ENCODE assay signal across 18 cellular contexts in genomic region chr1:21886486-21887215, GRCh38.
"Had no signal": no experiment of that assay in that cellular context is flagged by ENCODE, and none has a peak within 500 bp of the region (broad histone marks: within the 10 kb centered on the region; RNA-seq: fewer than 3 reads in every experiment).

No MANE protein-coding gene starts in this region.

- H3K4me1 ChIP-seq: suprapubic skin had no signal

- DNase-seq: activated naive CD8-positive, alpha-beta T cell treated with anti-CD3 and anti-CD28 coated beads for 36 hours; brain microvascular endothelial cell; effector CD4-positive, alpha-beta T cell; foreskin melanocyte; head of caudate nucleus; left cardiac atrium; nucleus accumbens; stimulated activated CD4-positive, alpha-beta T cell treated with anti-CD3 and anti-CD28 coated beads, Interleukin-4, amount 100 ng/mL, for 4 hours; stimulated activated CD8-positive, alpha-beta memory T cell treated with anti-CD3 and anti-CD28 coated beads, Interleukin-4, amount 100 ng/mL, for 48 hours; stimulated activated naive CD8-positive, alpha-beta T cell treated with anti-CD3 and anti-CD28 coated beads, Interleukin-15, Interleukin-2, amounts not matched to agents 100 U/mL and 50 U/mL, for 24 hours; T-helper 17 cell had no signal

- H3K4me2 ChIP-seq: smooth muscle cell had no signal

- H3K4me3 ChIP-seq: coronary artery, smooth muscle cell, suprapubic skin had no signal

- H3K27ac Mint-ChIP-seq: activated naive CD8-positive, alpha-beta T cell treated with anti-CD3 and anti-CD28 coated beads for 36 hours; activated T-helper 1 cell treated with anti-CD3 and anti-CD28 coated beads, Interleukin-12 subunit alpha, Interleukin-12 subunit beta, Interleukin-2, Interleukin-4 antibody, amounts not matched to agents 30 ng/mL and 10 ng/mL and 1 ng/mL, durations not matched to agents 14 hours and 24 hours and 36 hours; natural killer cell treated with Interleukin-12 subunit alpha and Interleukin-12 subunit beta and Interleukin-15 and Interleukin-18, amount 100 ng/mL, for 72 hours; T-helper 17 cell had no signal

- H3K9me3 ChIP-seq: suprapubic skin had no signal

- H3K27me3 Mint-ChIP-seq: activated naive CD8-positive, alpha-beta T cell treated with anti-CD3 and anti-CD28 coated beads for 36 hours; natural killer cell treated with Interleukin-12 subunit alpha and Interleukin-12 subunit beta and Interleukin-15 and Interleukin-18, amount 100 ng/mL, for 72 hours; T-helper 17 cell had no signal

- H3K27me3 ChIP-seq: brain microvascular endothelial cell, suprapubic skin had no signal

- H3K27ac ChIP-seq: brain microvascular endothelial cell, suprapubic skin had no signal

- H3K36me3 Mint-ChIP-seq: activated naive CD8-positive, alpha-beta T cell treated with anti-CD3 and anti-CD28 coated beads for 36 hours; natural killer cell treated with Interleukin-12 subunit alpha and Interleukin-12 subunit beta and Interleukin-15 and Interleukin-18, amount 100 ng/mL, for 72 hours had no signal

- H3K4me1 Mint-ChIP-seq: activated naive CD8-positive, alpha-beta T cell treated with anti-CD3 and anti-CD28 coated beads for 36 hours; central memory CD8-positive, alpha-beta T cell had no signal

- ATAC-seq: activated CD4-positive, CD25-positive, alpha-beta regulatory T cell treated with anti-CD3 and anti-CD28 coated beads, Interleukin-2, amount 50 U/mL, for 24 hours; natural killer cell treated with Interleukin-12 subunit alpha and Interleukin-12 subunit beta and Interleukin-15 and Interleukin-18, amount 100 ng/mL, for 72 hours; stimulated activated naive CD8-positive, alpha-beta T cell treated with anti-CD3 and anti-CD28 coated beads, Interleukin-15, Interleukin-2, amounts not matched to agents 100 U/mL and 50 U/mL, for 24 hours; T-helper 17 cell had no signal

- H3K9me3 Mint-ChIP-seq: activated naive CD8-positive, alpha-beta T cell treated with anti-CD3 and anti-CD28 coated beads for 36 hours; activated T-helper 1 cell treated with anti-CD3 and anti-CD28 coated beads, Interleukin-12 subunit alpha, Interleukin-12 subunit beta, Interleukin-2, Interleukin-4 antibody, amounts not matched to agents 30 ng/mL and 10 ng/mL and 1 ng/mL, durations not matched to agents 14 hours and 24 hours and 36 hours; central memory CD8-positive, alpha-beta T cell; natural killer cell treated with Interleukin-12 subunit alpha and Interleukin-12 subunit beta and Interleukin-15 and Interleukin-18, amount 100 ng/mL, for 72 hours had no signal

- H3K4me3 Mint-ChIP-seq: activated naive CD8-positive, alpha-beta T cell treated with anti-CD3 and anti-CD28 coated beads for 36 hours; activated T-helper 1 cell treated with anti-CD3 and anti-CD28 coated beads, Interleukin-12 subunit alpha, Interleukin-12 subunit beta, Interleukin-2, Interleukin-4 antibody, amounts not matched to agents 30 ng/mL and 10 ng/mL and 1 ng/mL, durations not matched to agents 14 hours and 24 hours and 36 hours; central memory CD8-positive, alpha-beta T cell; natural killer cell treated with Interleukin-12 subunit alpha and Interleukin-12 subunit beta and Interleukin-15 and Interleukin-18, amount 100 ng/mL, for 72 hours; T-helper 17 cell had no signal
